ENCODE assay signal across 8 cellular contexts in genomic region chr2:86720541-86721320, GRCh38. TPM values are rescaled to one million over a fixed set of nuclear protein-coding genes. Genes with fewer than 3 reads are reported as not detected.
DNase-seq lines count a peak whose midpoint lies in the region; ATAC-seq and TF ChIP-seq lines count a peak whose summit lies in the region.
"Not testable (repeated sequence)": the region's sequence is repeated elsewhere in the genome, so short reads cannot be mapped to it uniquely, and the experiment has no call there.

No MANE protein-coding gene starts in this region.

- not testable (repeated sequence) for H3K4me1 ChIP-seq in PC-3 (ENCODE audit: insufficient read depth, low read length)

- H3K27ac ChIP-seq in PC-3 (ENCODE audit: low read length): not testable (repeated sequence)

- not testable (repeated sequence) for H3K9me2 ChIP-seq in PC-3 (replicated peaks; ENCODE audit: low read length)

- CTCF ChIA-PET in AG04449 (lab: Yijun Ruan, JAX); PC-3 (lab: Charles Lee): not testable (repeated sequence)

- H3K4me1 Mint-ChIP-seq in endothelial cell (ENCODE audit: unreplicated experiment): not testable (repeated sequence)

- not testable (repeated sequence) for H3F3A ChIP-seq in PC-3 (ENCODE audit: low read length, unreplicated experiment)

- ATAC-seq in GM19351 (IDR thresholded peaks at IDR 0.05; ENCODE audit: unreplicated experiment) (peak; percentile 26), HG03139 (IDR thresholded peaks at IDR 0.05; ENCODE audit: unreplicated experiment) (peak; percentile 21), PC-3 (peak; percentile 23)

- not testable (repeated sequence) for H3K27me3 ChIP-seq in PC-3 (ENCODE audit: low read length)

- DNase-seq in AG04449 (ENCODE audit: low read depth, low spot score): not testable (repeated sequence)
- DNase-seq in PC-3 (peak; percentile 21), endothelial cell (ENCODE audit: low spot score) (peak; percentile 34), lung microvascular endothelial cell (ENCODE audit: low read depth in 2 of 2) (peak; percentile 52 to 63)
- peak; percentile 67 to 75 for DNase-seq in activated T-cell treated with anti-CD3 and anti-CD28 coated beads, Interleukin-2, amount 50 U/mL, for 48 hours
- DNase-seq in stimulated activated CD4-positive, alpha-beta T cell treated with anti-CD3 and anti-CD28 coated beads, Interleukin-1b, Interleukin-23, amount 100 ng/mL, for 48 hours: peak; percentile 51

- H2AFZ ChIP-seq in PC-3 (ENCODE audit: low read length): 0 out of 2 replicates have a peak overlapping the region, but pooled peaks have one; percentile 38

- H3K4me3 ChIP-seq in AG04449 (ENCODE audit: low read depth, low read length) (peak overlapping the region; percentile 63), PC-3 (ENCODE audit: low read length) (peak overlapping the region; percentile 78)

- not testable (repeated sequence) for H3K9me3 ChIP-seq in PC-3 (ENCODE audit: low read length)

- not testable (repeated sequence) for H3K27ac Mint-ChIP-seq in endothelial cell (ENCODE audit: unreplicated experiment)

- TF ChIP-seq CTCF in AG04449 (IDR thresholded peaks at IDR 0.05; ENCODE audit: insufficient read depth, low read length, missing control alignments); PC-3 (conservative IDR thresholded peaks at IDR 0.05; ENCODE audit: low read depth, low read length); endothelial cell (IDR thresholded peaks at IDR 0.05; ENCODE audit: unreplicated experiment): not testable (repeated sequence)

- not testable (repeated sequence) for H3K36me3 ChIP-seq in PC-3 (ENCODE audit: low read depth, low read length)

- peak overlapping the region; percentile 85 for H3K4me3 Mint-ChIP-seq in endothelial cell (ENCODE audit: unreplicated experiment)

- peaks cover 13% of the 10 kb centered on the region for H3K79me2 ChIP-seq in PC-3 (ENCODE audit: low read length)

- POLR2A ChIA-PET in AG04449 (lab: Yijun Ruan, JAX); PC-3 (lab: Charles Lee; ENCODE audit: unreplicated experiment): not testable (repeated sequence)

- not testable (repeated sequence) for BruUV-seq in PC-3 (replicated peaks; lab: Mats Ljungman, UMichigan)

- H3K9me3 Mint-ChIP-seq in endothelial cell (ENCODE audit: unreplicated experiment): not testable (repeated sequence)

- not testable (repeated sequence) for H3K36me3 Mint-ChIP-seq in endothelial cell (ENCODE audit: low read depth, unreplicated experiment)

- not testable (repeated sequence) for H3K27me3 Mint-ChIP-seq in endothelial cell (ENCODE audit: unreplicated experiment)

- intact Hi-C loops in PC-3 (cut with micrococcal nuclease): not testable (repeated sequence)

- H3K4me2 ChIP-seq in PC-3 (ENCODE audit: low read length): peak overlapping the region; percentile 87

- not testable (repeated sequence) for H4K20me1 ChIP-seq in PC-3 (ENCODE audit: low read length)

- H3K9ac ChIP-seq in PC-3 (ENCODE audit: low read length): peak overlapping the region; percentile 71

RNA-seq across cellular contexts. Expression of gene RMND5A, which starts 0.6 kb away (rescaled TPM):
- 23.4 and 34.1 TPM in 2 replicates for total RNA-seq in PC-3 (2014; rRNA removed)
- 40.2 TPM for total RNA-seq in endothelial cell (ENCODE audit: unreplicated experiment)
- 54.3 and 73.0 TPM in 2 replicates for total RNA-seq in lung microvascular endothelial cell
